3 cellular contexts compared by ENCODE assay signal in the genomic region with DNA sequence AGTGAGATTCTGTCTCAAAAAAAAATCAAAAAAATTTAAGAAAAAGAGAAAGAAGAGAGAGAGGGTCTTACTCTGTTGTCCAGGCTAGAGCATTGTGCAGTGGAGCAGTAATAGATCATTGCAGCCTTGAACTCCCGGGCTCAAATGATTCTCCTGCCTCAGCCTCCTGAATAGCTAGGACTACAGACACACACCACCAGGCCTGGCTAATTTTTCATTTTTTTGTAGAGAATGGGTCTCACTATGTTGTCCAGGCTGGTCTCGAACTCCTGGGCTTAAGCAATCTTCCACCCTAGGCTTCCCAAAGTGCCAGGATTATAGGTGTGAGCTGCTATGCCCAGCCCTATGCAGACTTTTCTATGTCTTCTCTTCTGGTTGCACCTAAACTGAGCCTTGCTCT.
A peak's percentile ranks its signal among the peaks of the same experiment; 100 is the strongest.
TF ChIP-seq lines count a peak whose summit lies in the region.

No MANE protein-coding gene starts in this region.

TF ChIP-seq in HepG2, 621 proteins besides CTCF, POLR2A, EP300 and RAD21:
- TF ChIP-seq, protein P1, sequence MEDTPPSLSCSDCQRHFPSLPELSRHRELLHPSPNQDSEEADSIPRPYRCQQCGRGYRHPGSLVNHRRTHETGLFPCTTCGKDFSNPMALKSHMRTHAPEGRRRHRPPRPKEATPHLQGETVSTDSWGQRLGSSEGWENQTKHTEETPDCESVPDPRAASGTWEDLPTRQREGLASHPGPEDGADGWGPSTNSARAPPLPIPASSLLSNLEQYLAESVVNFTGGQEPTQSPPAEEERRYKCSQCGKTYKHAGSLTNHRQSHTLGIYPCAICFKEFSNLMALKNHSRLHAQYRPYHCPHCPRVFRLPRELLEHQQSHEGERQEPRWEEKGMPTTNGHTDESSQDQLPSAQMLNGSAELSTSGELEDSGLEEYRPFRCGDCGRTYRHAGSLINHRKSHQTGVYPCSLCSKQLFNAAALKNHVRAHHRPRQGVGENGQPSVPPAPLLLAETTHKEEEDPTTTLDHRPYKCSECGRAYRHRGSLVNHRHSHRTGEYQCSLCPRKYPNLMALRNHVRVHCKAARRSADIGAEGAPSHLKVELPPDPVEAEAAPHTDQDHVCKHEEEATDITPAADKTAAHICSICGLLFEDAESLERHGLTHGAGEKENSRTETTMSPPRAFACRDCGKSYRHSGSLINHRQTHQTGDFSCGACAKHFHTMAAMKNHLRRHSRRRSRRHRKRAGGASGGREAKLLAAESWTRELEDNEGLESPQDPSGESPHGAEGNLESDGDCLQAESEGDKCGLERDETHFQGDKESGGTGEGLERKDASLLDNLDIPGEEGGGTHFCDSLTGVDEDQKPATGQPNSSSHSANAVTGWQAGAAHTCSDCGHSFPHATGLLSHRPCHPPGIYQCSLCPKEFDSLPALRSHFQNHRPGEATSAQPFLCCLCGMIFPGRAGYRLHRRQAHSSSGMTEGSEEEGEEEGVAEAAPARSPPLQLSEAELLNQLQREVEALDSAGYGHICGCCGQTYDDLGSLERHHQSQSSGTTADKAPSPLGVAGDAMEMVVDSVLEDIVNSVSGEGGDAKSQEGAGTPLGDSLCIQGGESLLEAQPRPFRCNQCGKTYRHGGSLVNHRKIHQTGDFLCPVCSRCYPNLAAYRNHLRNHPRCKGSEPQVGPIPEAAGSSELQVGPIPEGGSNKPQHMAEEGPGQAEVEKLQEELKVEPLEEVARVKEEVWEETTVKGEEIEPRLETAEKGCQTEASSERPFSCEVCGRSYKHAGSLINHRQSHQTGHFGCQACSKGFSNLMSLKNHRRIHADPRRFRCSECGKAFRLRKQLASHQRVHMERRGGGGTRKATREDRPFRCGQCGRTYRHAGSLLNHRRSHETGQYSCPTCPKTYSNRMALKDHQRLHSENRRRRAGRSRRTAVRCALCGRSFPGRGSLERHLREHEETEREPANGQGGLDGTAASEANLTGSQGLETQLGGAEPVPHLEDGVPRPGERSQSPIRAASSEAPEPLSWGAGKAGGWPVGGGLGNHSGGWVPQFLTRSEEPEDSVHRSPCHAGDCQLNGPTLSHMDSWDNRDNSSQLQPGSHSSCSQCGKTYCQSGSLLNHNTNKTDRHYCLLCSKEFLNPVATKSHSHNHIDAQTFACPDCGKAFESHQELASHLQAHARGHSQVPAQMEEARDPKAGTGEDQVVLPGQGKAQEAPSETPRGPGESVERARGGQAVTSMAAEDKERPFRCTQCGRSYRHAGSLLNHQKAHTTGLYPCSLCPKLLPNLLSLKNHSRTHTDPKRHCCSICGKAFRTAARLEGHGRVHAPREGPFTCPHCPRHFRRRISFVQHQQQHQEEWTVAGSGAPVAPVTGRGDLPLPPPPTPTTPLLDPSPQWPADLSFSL (CRISPR knock-in tag; IDR thresholded peaks at IDR 0.05), result no peak
- TF ChIP-seq ZNF121 (CRISPR knock-in tag; IDR thresholded peaks at IDR 0.05) (peak; percentile 81), ZNF225 (CRISPR knock-in tag; IDR thresholded peaks at IDR 0.05) (no peak)
- TF ChIP-seq, protein P2, sequence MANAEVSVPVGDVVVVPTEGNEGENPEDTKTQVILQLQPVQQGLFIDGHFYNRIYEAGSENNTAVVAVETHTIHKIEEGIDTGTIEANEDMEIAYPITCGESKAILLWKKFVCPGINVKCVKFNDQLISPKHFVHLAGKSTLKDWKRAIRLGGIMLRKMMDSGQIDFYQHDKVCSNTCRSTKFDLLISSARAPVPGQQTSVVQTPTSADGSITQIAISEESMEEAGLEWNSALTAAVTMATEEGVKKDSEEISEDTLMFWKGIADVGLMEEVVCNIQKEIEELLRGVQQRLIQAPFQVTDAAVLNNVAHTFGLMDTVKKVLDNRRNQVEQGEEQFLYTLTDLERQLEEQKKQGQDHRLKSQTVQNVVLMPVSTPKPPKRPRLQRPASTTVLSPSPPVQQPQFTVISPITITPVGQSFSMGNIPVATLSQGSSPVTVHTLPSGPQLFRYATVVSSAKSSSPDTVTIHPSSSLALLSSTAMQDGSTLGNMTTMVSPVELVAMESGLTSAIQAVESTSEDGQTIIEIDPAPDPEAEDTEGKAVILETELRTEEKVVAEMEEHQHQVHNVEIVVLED (CRISPR knock-in tag; IDR thresholded peaks at IDR 0.05; ENCODE audit: borderline replicate concordance), result no peak

TF ChIP-seq in WTC11, 78 proteins besides CTCF, POLR2A, EP300 and RAD21:
- peak; percentile 64; the same call in 1 of the 2 replicates for TF ChIP-seq ZNF121 (CRISPR knock-in tag; IDR thresholded peaks at IDR 0.05)
- TF ChIP-seq RELA (CRISPR knock-in tag; IDR thresholded peaks at IDR 0.05; ENCODE audit: borderline replicate concordance), result no peak
- no peak for TF ChIP-seq ZNF396 (CRISPR knock-in tag; IDR thresholded peaks at IDR 0.05; ENCODE audit: borderline replicate concordance)
- TF ChIP-seq, protein P3, sequence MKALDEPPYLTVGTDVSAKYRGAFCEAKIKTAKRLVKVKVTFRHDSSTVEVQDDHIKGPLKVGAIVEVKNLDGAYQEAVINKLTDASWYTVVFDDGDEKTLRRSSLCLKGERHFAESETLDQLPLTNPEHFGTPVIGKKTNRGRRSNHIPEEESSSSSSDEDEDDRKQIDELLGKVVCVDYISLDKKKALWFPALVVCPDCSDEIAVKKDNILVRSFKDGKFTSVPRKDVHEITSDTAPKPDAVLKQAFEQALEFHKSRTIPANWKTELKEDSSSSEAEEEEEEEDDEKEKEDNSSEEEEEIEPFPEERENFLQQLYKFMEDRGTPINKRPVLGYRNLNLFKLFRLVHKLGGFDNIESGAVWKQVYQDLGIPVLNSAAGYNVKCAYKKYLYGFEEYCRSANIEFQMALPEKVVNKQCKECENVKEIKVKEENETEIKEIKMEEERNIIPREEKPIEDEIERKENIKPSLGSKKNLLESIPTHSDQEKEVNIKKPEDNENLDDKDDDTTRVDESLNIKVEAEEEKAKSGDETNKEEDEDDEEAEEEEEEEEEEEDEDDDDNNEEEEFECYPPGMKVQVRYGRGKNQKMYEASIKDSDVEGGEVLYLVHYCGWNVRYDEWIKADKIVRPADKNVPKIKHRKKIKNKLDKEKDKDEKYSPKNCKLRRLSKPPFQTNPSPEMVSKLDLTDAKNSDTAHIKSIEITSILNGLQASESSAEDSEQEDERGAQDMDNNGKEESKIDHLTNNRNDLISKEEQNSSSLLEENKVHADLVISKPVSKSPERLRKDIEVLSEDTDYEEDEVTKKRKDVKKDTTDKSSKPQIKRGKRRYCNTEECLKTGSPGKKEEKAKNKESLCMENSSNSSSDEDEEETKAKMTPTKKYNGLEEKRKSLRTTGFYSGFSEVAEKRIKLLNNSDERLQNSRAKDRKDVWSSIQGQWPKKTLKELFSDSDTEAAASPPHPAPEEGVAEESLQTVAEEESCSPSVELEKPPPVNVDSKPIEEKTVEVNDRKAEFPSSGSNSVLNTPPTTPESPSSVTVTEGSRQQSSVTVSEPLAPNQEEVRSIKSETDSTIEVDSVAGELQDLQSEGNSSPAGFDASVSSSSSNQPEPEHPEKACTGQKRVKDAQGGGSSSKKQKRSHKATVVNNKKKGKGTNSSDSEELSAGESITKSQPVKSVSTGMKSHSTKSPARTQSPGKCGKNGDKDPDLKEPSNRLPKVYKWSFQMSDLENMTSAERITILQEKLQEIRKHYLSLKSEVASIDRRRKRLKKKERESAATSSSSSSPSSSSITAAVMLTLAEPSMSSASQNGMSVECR (CRISPR knock-in tag; IDR thresholded peaks at IDR 0.05; ENCODE audit: borderline replicate concordance), result no peak

TF ChIP-seq in endothelial cell of umbilical vein, 7 proteins besides CTCF, POLR2A, EP300 and RAD21:
- no peak for TF ChIP-seq GATA2 (IDR thresholded peaks at IDR 0.05; ENCODE audit: insufficient read depth, insufficient read length, low read depth, low read length)
- TF ChIP-seq, protein P4, sequence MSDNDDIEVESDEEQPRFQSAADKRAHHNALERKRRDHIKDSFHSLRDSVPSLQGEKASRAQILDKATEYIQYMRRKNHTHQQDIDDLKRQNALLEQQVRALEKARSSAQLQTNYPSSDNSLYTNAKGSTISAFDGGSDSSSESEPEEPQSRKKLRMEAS (IDR thresholded peaks at IDR 0.05; ENCODE audit: insufficient read depth, insufficient read length), result no peak
- TF ChIP-seq EZH2 (IDR thresholded peaks at IDR 0.05; ENCODE audit: borderline replicate concordance, low read depth, low read length, severe bottlenecking), result no peak
- no peak for TF ChIP-seq POLR2AphosphoS5 (IDR thresholded peaks at IDR 0.05; ENCODE audit: insufficient read depth, low read depth, low read length)
- TF ChIP-seq JUN (IDR thresholded peaks at IDR 0.05; ENCODE audit: borderline replicate concordance, insufficient read depth, insufficient read length, low read depth), result no peak
- TF ChIP-seq MYC (IDR thresholded peaks at IDR 0.05; ENCODE audit: low read depth, low read length), result no peak
- TF ChIP-seq FOS (IDR thresholded peaks at IDR 0.05; ENCODE audit: borderline replicate concordance, insufficient read depth, low read length), result no peak
